8 cellular contexts compared by ENCODE assay signal in genomic region chr1:78333426-78334012, GRCh38.
DNase-seq lines count a peak whose midpoint lies in the region; ATAC-seq and TF ChIP-seq lines count a peak whose summit lies in the region.

No MANE protein-coding gene starts in this region.

- intact Hi-C loops in heart left ventricle (cut with DNase I) (loop anchor here in 1 of 10 donors (10.0 kb wide), 1 partner anchor 261 kb away; no protein-coding TSS in a partner anchor), upper lobe of right lung (cut with DNase I) (no loop called here)

- peaks cover 0 to 3% (median 0%) of the 10 kb centered on the region in 12 donors for H3K9me3 ChIP-seq in heart left ventricle
- no peaks in the 10 kb centered on the region for H3K9me3 ChIP-seq in upper lobe of right lung

- H3K27me3 ChIP-seq in heart left ventricle: no peaks in the 10 kb centered on the region
- no peaks in the 10 kb centered on the region for H3K27me3 ChIP-seq in upper lobe of right lung

- no peak for TF ChIP-seq POLR2A in heart left ventricle (IDR thresholded peaks at IDR 0.05)

- H3K4me3 ChIP-seq in heart left ventricle (no peak overlapping the region), upper lobe of right lung (no peak overlapping the region)

- TF ChIP-seq CTCF in 22Rv1 (IDR thresholded peaks at IDR 0.05) (peak; percentile 85), heart left ventricle (IDR thresholded peaks at IDR 0.05) (peak; percentile 26 to 66 (median 44)), upper lobe of right lung (IDR thresholded peaks at IDR 0.05) (peak; percentile 59)

- DNase-seq in RKO (ENCODE audit: low spot score): peak; percentile 47
- no peak for DNase-seq in heart left ventricle
- no peak for DNase-seq in upper lobe of right lung
- no peak for DNase-seq in hepatic stellate cell (ENCODE audit: low spot score)
- DNase-seq in cortex of kidney (lab: John Stamatoyannopoulos, UW): no peak

- H3K4me1 ChIP-seq in heart left ventricle: no peaks in the 10 kb centered on the region
- H3K4me1 ChIP-seq in upper lobe of right lung: no peaks in the 10 kb centered on the region

- WGBS in heart left ventricle, 4 donors: 10 to 20% (median 12%) methylated on average over 5 of the region's 5 CpGs

- no peaks in the 10 kb centered on the region for H3K36me3 ChIP-seq in heart left ventricle
- H3K36me3 ChIP-seq in upper lobe of right lung: no peaks in the 10 kb centered on the region

- H3K27ac ChIP-seq in 22Rv1 (no peak overlapping the region), heart left ventricle (peak overlapping the region in 3 of 12 donors; percentile 3 to 70 (median 23)), upper lobe of right lung (no peak overlapping the region)

- ATAC-seq in GM18517 (IDR thresholded peaks at IDR 0.05; ENCODE audit: unreplicated experiment): peak; percentile 86
- peak; percentile 98 for ATAC-seq in HG02973 (IDR thresholded peaks at IDR 0.05; ENCODE audit: unreplicated experiment)
- ATAC-seq in heart left ventricle: peak in 1 of 4 donors; percentile 49
- ATAC-seq in upper lobe of right lung: peak; percentile 55
